2 cellular contexts compared by ENCODE assay signal in genomic region chr7:74457007-74457406, GRCh38.
TF ChIP-seq lines count a peak whose summit lies in the region.

No MANE protein-coding gene starts in this region.

TF ChIP-seq in HepG2, 621 proteins besides CTCF, POLR2A, EP300 and RAD21:
- TF ChIP-seq ZNF263 (CRISPR knock-in tag; IDR thresholded peaks at IDR 0.05), result peak; percentile 54; the same call in 1 of the 2 replicates
- TF ChIP-seq KLF16 (CRISPR knock-in tag; IDR thresholded peaks at IDR 0.05), result no peak
- TF ChIP-seq ZNF121 (CRISPR knock-in tag; IDR thresholded peaks at IDR 0.05), result peak; percentile 75; the same call in 1 of the 2 replicates
- no peak for TF ChIP-seq SMAD1 (CRISPR knock-in tag; IDR thresholded peaks at IDR 0.05; ENCODE audit: borderline replicate concordance, low read depth)
- no peak for TF ChIP-seq ASH2L (IDR thresholded peaks at IDR 0.05; ENCODE audit: insufficient read length, low read depth, low read length)

TF ChIP-seq in K562, 482 proteins besides CTCF, POLR2A, EP300 and RAD21:
- TF ChIP-seq RBM25 (IDR thresholded peaks at IDR 0.05; ENCODE audit: low read depth, low read length, severe bottlenecking) (peak; percentile 8), ZNF121 (CRISPR knock-in tag; conservative IDR thresholded peaks at IDR 0.05) (peak; percentile 85), TRIM25 (IDR thresholded peaks at IDR 0.05; ENCODE audit: borderline replicate concordance) (no peak)
